8 cellular contexts compared by ENCODE assay signal in the genomic region with DNA sequence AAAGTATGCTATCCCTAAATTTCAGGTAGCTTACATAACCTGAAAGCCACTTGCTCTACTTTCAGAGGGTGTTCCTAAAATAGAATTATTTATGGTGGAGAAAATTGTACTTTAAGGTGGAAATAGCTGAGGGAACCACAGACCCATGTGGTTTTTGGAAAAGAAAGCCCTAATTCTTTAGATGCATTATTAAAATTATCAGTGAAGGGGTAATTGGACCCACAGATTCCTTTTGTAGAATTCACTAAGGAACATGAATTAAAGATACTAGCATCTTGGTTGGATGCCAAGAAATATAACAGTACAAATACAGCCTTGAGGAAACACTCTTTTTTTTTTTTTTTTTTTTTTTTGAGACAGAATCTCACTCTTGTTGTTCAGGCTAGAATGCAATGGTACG. TPM values are rescaled to one million over a fixed set of nuclear protein-coding genes. Genes with fewer than 3 reads are reported as not detected.
"Had no signal": no experiment of that assay in that cellular context is flagged by ENCODE, and none has a peak within 500 bp of the region (broad histone marks: within the 10 kb centered on the region; RNA-seq: fewer than 3 reads in every experiment).

No MANE protein-coding gene starts in this region.

- ATAC-seq: HCT116, K562 had no signal

- H3K9me3 Mint-ChIP-seq: HFFc6 had no signal

- H3K27ac Mint-ChIP-seq: HFFc6 had no signal

- DNase-seq: GM23248, GOT3, H7, HFFc6, IMR-90 had no signal

- H3K4me3 Mint-ChIP-seq: HFFc6 had no signal

- H3K4me3 ChIP-seq: GM23248, HAP-1, K562 had no signal

RNA-seq across cellular contexts. Expression of a gene that starts 37.8 kb away (rescaled TPM):
- polyA plus RNA-seq: GM23248, IMR-90 had no signal

RNA-seq across cellular contexts. Expression of a gene that starts 58.8 kb away (rescaled TPM):
- polyA plus RNA-seq: K562 had no signal
